ENCODE assay signal across 8 cellular contexts in genomic region chrX:101417981-101418841, GRCh38. TPM values are rescaled to one million over a fixed set of nuclear protein-coding genes. Genes with fewer than 3 reads are reported as not detected.
DNase-seq lines count a peak whose midpoint lies in the region; ATAC-seq and TF ChIP-seq lines count a peak whose summit lies in the region.
"Had no signal": no experiment of that assay in that cellular context is flagged by ENCODE, and none has a peak within 500 bp of the region (broad histone marks: within the 10 kb centered on the region; RNA-seq: fewer than 3 reads in every experiment).

No MANE protein-coding gene starts in this region.

- H3K9ac ChIP-seq in adipocyte (ENCODE audit: low read length) (peak overlapping the region; percentile 89), parathyroid adenoma (peak overlapping the region; percentile 93)

- TF ChIP-seq CTCF in GM12865 (IDR thresholded peaks at IDR 0.05; ENCODE audit: insufficient read depth, low read depth, low read length, missing control alignments) (no peak), cardiac muscle cell (IDR thresholded peaks at IDR 0.05; ENCODE audit: low read depth, low read length) (no peak), parathyroid adenoma (IDR thresholded peaks at IDR 0.05) (no peak)

- H3K9me3 ChIP-seq in adipocyte (ENCODE audit: control insufficient read depth, low read length) (no peaks in the 10 kb centered on the region), cardiac muscle cell (ENCODE audit: low read depth) (no peaks in the 10 kb centered on the region), parathyroid adenoma (ENCODE audit: control insufficient read depth, low read length) (no peaks in the 10 kb centered on the region)

- H3K27ac ChIP-seq in cardiac muscle cell: peak overlapping the region; percentile 95
- peak overlapping the region; percentile 94 for H3K27ac ChIP-seq in parathyroid adenoma

- peak overlapping the region; percentile 53 for H3K4me2 ChIP-seq in parathyroid adenoma (ENCODE audit: low read length)

- peak overlapping the region; percentile 92 for H2AFZ ChIP-seq in parathyroid adenoma

- DNase-seq in GM12865 (ENCODE audit: low read depth): peak; percentile 60
- peak; percentile 14 for DNase-seq in NOMO-1 treated with dmso at 0.1 percent for 144 hours (lab: John Stamatoyannopoulos, UW; ENCODE audit: unreplicated experiment)
- DNase-seq in adipocyte (ENCODE audit: low read depth): peak; percentile 62
- peak; percentile 48 to 85 for DNase-seq in cardiac muscle cell (ENCODE audit: low read depth in 1 of 2, low spot score in 1 of 2)

- H3K36me3 ChIP-seq in adipocyte (ENCODE audit: control insufficient read depth, insufficient read depth, low read length, severe bottlenecking) (peaks cover 6% of the 10 kb centered on the region), cardiac muscle cell (no peaks in the 10 kb centered on the region), parathyroid adenoma (ENCODE audit: control insufficient read depth, insufficient read depth, low read length) (no peaks in the 10 kb centered on the region)

- H3K4me3 ChIP-seq in GM12865 (ENCODE audit: low read depth, low read length): peak overlapping the region; percentile 61
- H3K4me3 ChIP-seq in adipocyte (ENCODE audit: low read length): peak overlapping the region; percentile 80
- H3K4me3 ChIP-seq in cardiac muscle cell: peak overlapping the region; percentile 50
- H3K4me3 ChIP-seq in parathyroid adenoma (ENCODE audit: low read depth, low read length): peak overlapping the region; percentile 55

- H3K4me1 ChIP-seq in adipocyte (ENCODE audit: control insufficient read depth, insufficient read depth, low read length): peaks cover 20% of the 10 kb centered on the region
- H3K4me1 ChIP-seq in cardiac muscle cell (ENCODE audit: low read depth): peaks cover 5% of the 10 kb centered on the region
- H3K4me1 ChIP-seq in parathyroid adenoma: peaks cover 14% of the 10 kb centered on the region

- peaks cover 3% of the 10 kb centered on the region for H3K79me2 ChIP-seq in parathyroid adenoma

- H3K27me3 ChIP-seq in adipocyte (replicated peaks; ENCODE audit: control insufficient read depth, insufficient read depth, low read length): peaks cover 4% of the 10 kb centered on the region
- no peaks in the 10 kb centered on the region for H3K27me3 ChIP-seq in cardiac muscle cell
- no peaks in the 10 kb centered on the region for H3K27me3 ChIP-seq in parathyroid adenoma (ENCODE audit: control insufficient read depth, insufficient read depth, low read length)

- ATAC-seq in HG02610 (IDR thresholded peaks at IDR 0.05; ENCODE audit: unreplicated experiment) (peak; percentile 48), GM18858 (IDR thresholded peaks at IDR 0.05; ENCODE audit: unreplicated experiment) (no peak)

RNA-seq across cellular contexts. Expression of gene HNRNPH2, which starts 10.2 kb away (rescaled TPM):
- 76.9 and 87.3 TPM in 2 replicates for total RNA-seq in cardiac muscle cell
- polyA plus RNA-seq in cardiac muscle cell: 166 and 189 TPM in 2 replicates

RNA-seq across cellular contexts. Expression of gene GLA, which starts 10.5 kb away (rescaled TPM):
- 10.0 and 12.0 TPM in 2 replicates for total RNA-seq in cardiac muscle cell
- 17.3 and 20.9 TPM in 2 replicates for polyA plus RNA-seq in cardiac muscle cell

RNA-seq across cellular contexts. Expression of gene RPL36A, which starts 27.4 kb away (rescaled TPM):
- 3,802 and 4,744 TPM in 2 replicates for total RNA-seq in cardiac muscle cell
- polyA plus RNA-seq in cardiac muscle cell: 293 and 403 TPM in 2 replicates

RNA-seq across cellular contexts. Expression of gene BTK, which starts 32.2 kb away (rescaled TPM):
- 0.06 TPM in 1 of 2 replicates, not detected in the other for total RNA-seq in cardiac muscle cell
- 0.06 and 2.5 TPM in 2 replicates for polyA plus RNA-seq in cardiac muscle cell
- total RNA-seq: dermis microvascular lymphatic vessel endothelial cell had no signal

Comparison
In these comparisons a context has a peak if more than half of its experiments do, and no peak if none do; other contexts are left out.
1. DNase-seq: peak in every context shown above with its lines; median percentile 66 in cardiac muscle cell; 62 in adipocyte; 60 in GM12865; 14 in NOMO-1 treated with dmso at 0.1 percent for 144 hours.